In genomic region chr5:27706832-27707231, GRCh38 we compare ENCODE assay signal across 22 cellular contexts.
DNase-seq lines count a peak whose midpoint lies in the region; ATAC-seq and TF ChIP-seq lines count a peak whose summit lies in the region.
"Had no signal": no experiment of that assay in that cellular context is flagged by ENCODE, and none has a peak within 500 bp of the region (broad histone marks: within the 10 kb centered on the region; RNA-seq: fewer than 3 reads in every experiment).

No MANE protein-coding gene starts in this region.

- in situ Hi-C loops in astrocyte of the spinal cord (cut with HindIII; ENCODE audit: low sequenced_read_pairs), result no loop called here

- no peaks in the 10 kb centered on the region for H3K4me1 ChIP-seq in right lobe of liver
- H3K4me1 ChIP-seq: psoas muscle, tibial nerve had no signal

- no peaks in the 10 kb centered on the region for H3K9me3 ChIP-seq in right lobe of liver
- H3K9me3 ChIP-seq: HAP-1, neutrophil, psoas muscle, SK-N-SH, tibial nerve had no signal

- no peak overlapping the region for H3K27ac ChIP-seq in right lobe of liver
- H3K27ac ChIP-seq: neutrophil, psoas muscle, tibial nerve had no signal

- intact Hi-C loops in right lobe of liver (cut with DNase I), result no loop called here

- ATAC-seq in HG03354 (IDR thresholded peaks at IDR 0.05; ENCODE audit: poor library complexity, severe bottlenecking, unreplicated experiment) (no peak), right lobe of liver (no peak), GM21723 (IDR thresholded peaks at IDR 0.05; ENCODE audit: unreplicated experiment) (no peak)
- ATAC-seq: activated T-helper 17 cell treated with anti-CD3 and anti-CD28 coated beads, Interleukin-2, amount 50 U/mL, for 72 hours; psoas muscle had no signal

- H3K36me3 ChIP-seq in right lobe of liver, result no peaks in the 10 kb centered on the region
- H3K36me3 ChIP-seq: HAP-1, neutrophil, tibial nerve had no signal

- H3K27me3 ChIP-seq in right lobe of liver, result no peaks in the 10 kb centered on the region
- H3K27me3 ChIP-seq: neutrophil, tibial nerve had no signal

- TF ChIP-seq CTCF in astrocyte of the spinal cord (IDR thresholded peaks at IDR 0.05; ENCODE audit: low read depth, low read length) (no peak), right lobe of liver (IDR thresholded peaks at IDR 0.05) (no peak)

- DNase-seq in HT1080 (ENCODE audit: low read depth), result peak; percentile 79
- DNase-seq in NOMO-1 treated with DMSO at 0.1 percent for 48 hours (lab: John Stamatoyannopoulos, UW; ENCODE audit: unreplicated experiment), result peak; percentile 96
- DNase-seq in astrocyte of the spinal cord (ENCODE audit: low read depth, low spot score), result peak; percentile 55
- peak; percentile 60 for DNase-seq in iris pigment epithelial cell (ENCODE audit: low read depth)
- no peak for DNase-seq in right lobe of liver
- DNase-seq in activated naive CD4-positive, alpha-beta T cell treated with Interleukin-2 at 50 U/mL for 16 hours, result no peak
- DNase-seq: activated CD8-positive, alpha-beta memory T cell treated with anti-CD3 and anti-CD28 coated beads, Interleukin-2, amount 50 U/mL, for 4 hours; AML-193; CD8-positive, alpha-beta memory T cell; cortex of kidney; kidney glomerular epithelial cell; NCI-H187; psoas muscle; SK-N-SH; stimulated activated CD4-positive, alpha-beta T cell treated with anti-CD3 and anti-CD28 coated beads, Interleukin-4, amount 100 ng/mL, for 1 hour had no signal

- H3K4me3 ChIP-seq in astrocyte of the spinal cord (ENCODE audit: low read depth, low read length) (no peak overlapping the region), right lobe of liver (no peak overlapping the region)
- H3K4me3 ChIP-seq: HAP-1, psoas muscle, smooth muscle cell, tibial nerve had no signal

- no peak for TF ChIP-seq POLR2A in right lobe of liver (IDR thresholded peaks at IDR 0.05)

Comparison
In these comparisons a context has a peak if more than half of its experiments do, and no peak if none do; other contexts are left out.
1. DNase-seq: peak in HT1080 (single experiment), NOMO-1 treated with DMSO at 0.1 percent for 48 hours (single experiment), astrocyte of the spinal cord (single experiment) and iris pigment epithelial cell (single experiment); none in right lobe of liver (0 of 3) and activated naive CD4-positive, alpha-beta T cell treated with Interleukin-2 at 50 U/mL for 16 hours (single experiment).